Comparison of ENCODE assay signal across 9 cellular contexts in genomic region chr1:110607663-110608230, GRCh38. TPM values are rescaled to one million over a fixed set of nuclear protein-coding genes. Genes with fewer than 3 reads are reported as not detected.
DNase-seq lines count a peak whose midpoint lies in the region; ATAC-seq and TF ChIP-seq lines count a peak whose summit lies in the region.
"Had no signal": no experiment of that assay in that cellular context is flagged by ENCODE, and none has a peak within 500 bp of the region (broad histone marks: within the 10 kb centered on the region; RNA-seq: fewer than 3 reads in every experiment).

No MANE protein-coding gene starts in this region.

- TF ChIP-seq POLR2A in vagina (IDR thresholded peaks at IDR 0.05): no peak

- DNase-seq in heart right ventricle (no peak), Right ventricle myocardium superior (no peak), coronary artery (ENCODE audit: low spot score) (no peak), natural killer cell (no peak), vagina (ENCODE audit: extremely low spot score in 2 of 2) (no peak), putamen (ENCODE audit: low spot score) (no peak), GM23248 (no peak), NCI-H2196 treated with DMSO at 0.1 percent for 48 hours (lab: John Stamatoyannopoulos, UW; ENCODE audit: unreplicated experiment) (no peak)

- H3K4me2 ChIP-seq in GM23248 (ENCODE audit: unreplicated experiment): no peak overlapping the region

- no peaks in the 10 kb centered on the region for H3K9me2 ChIP-seq in GM23248 (ENCODE audit: insufficient read depth)

- no peaks in the 10 kb centered on the region for H3F3A ChIP-seq in GM23248 (ENCODE audit: insufficient read depth)

- no peak for ATAC-seq in heart right ventricle
- no peak for ATAC-seq in Right ventricle myocardium superior (ENCODE audit: poor library complexity)
- no peak for ATAC-seq in natural killer cell

- H3K36me3 ChIP-seq in heart right ventricle (no peaks in the 10 kb centered on the region), vagina (no peaks in the 10 kb centered on the region), GM23248 (ENCODE audit: low read depth) (no peaks in the 10 kb centered on the region)

- H3K36me3 Mint-ChIP-seq in natural killer cell: no peaks in the 10 kb centered on the region

- WGBS in heart right ventricle, 2 donors: 7% methylated on average over 21 of the region's 21 CpGs
- 2 to 4% methylated on average over 21 of the region's 21 CpGs for WGBS in GM23248 (ENCODE audit: low coverage in 1 of 2, low lambda C conversion rate in 2 of 2, missing lambda C conversion rate in 2 of 2), 2 experiments

- no peak for TF ChIP-seq CTCF in heart right ventricle (IDR thresholded peaks at IDR 0.05)
- TF ChIP-seq CTCF in coronary artery (IDR thresholded peaks at IDR 0.05): no peak
- TF ChIP-seq CTCF in natural killer cell (IDR thresholded peaks at IDR 0.05): no peak
- TF ChIP-seq CTCF in vagina (IDR thresholded peaks at IDR 0.05): no peak

- H3K9me3 ChIP-seq in heart right ventricle: no peaks in the 10 kb centered on the region
- H3K9me3 ChIP-seq in vagina: no peaks in the 10 kb centered on the region
- H3K9me3 ChIP-seq in GM23248 (ENCODE audit: low read depth): no peaks in the 10 kb centered on the region

- H3K27ac ChIP-seq in heart right ventricle (no peak overlapping the region), coronary artery (no peak overlapping the region), vagina (no peak overlapping the region), GM23248 (no peak overlapping the region)

- H3K79me2 ChIP-seq in GM23248 (ENCODE audit: insufficient read depth): no peaks in the 10 kb centered on the region

- intact Hi-C loops in heart right ventricle (cut with DNase I) (loop anchor here in 1 of 10 donors (5.0 kb wide), 1 partner anchor 55 kb away; no protein-coding TSS in a partner anchor), Right ventricle myocardium superior (cut with DNase I) (no loop called here), natural killer cell (cut with micrococcal nuclease) (no loop called here), vagina (cut with DNase I) (no loop called here)

- in situ Hi-C loops in GM23248 (cut with MboI): no loop called here

- H3K4me1 Mint-ChIP-seq in natural killer cell: peaks cover 0 to 13% of the 10 kb centered on the region in 2 donors

- no peak overlapping the region for H3K27ac Mint-ChIP-seq in natural killer cell

- H3K4me1 ChIP-seq in heart right ventricle (peaks cover 10 to 34% (median 22%) of the 10 kb centered on the region in 9 donors), vagina (peaks cover 29% of the 10 kb centered on the region), GM23248 (ENCODE audit: insufficient read depth) (0 out of 2 replicates have a peak, but pooled peaks cover 3% of the 10 kb centered on the region)

- peaks cover 55 to 70% of the 10 kb centered on the region in 2 donors for H3K27me3 Mint-ChIP-seq in natural killer cell (ENCODE audit: low read depth in 2 of 2)

- H3K4me3 ChIP-seq in heart right ventricle: peak overlapping the region in 9 of 10 donors; percentile 54 to 68 (median 58)
- H3K4me3 ChIP-seq in coronary artery: peak overlapping the region; percentile 73
- H3K4me3 ChIP-seq in vagina: peak overlapping the region; percentile 48 to 49
- H3K4me3 ChIP-seq in GM23248: no peak overlapping the region

- H3K4me3 Mint-ChIP-seq in natural killer cell: peak overlapping the region; percentile 60

- H2AFZ ChIP-seq in GM23248: no peak overlapping the region

- H4K20me1 ChIP-seq in GM23248 (ENCODE audit: insufficient read depth): no peaks in the 10 kb centered on the region

- H3K27me3 ChIP-seq in heart right ventricle (peaks cover 11 to 94% (median 80%) of the 10 kb centered on the region in 7 donors), vagina (no peaks in the 10 kb centered on the region), GM23248 (replicated peaks; ENCODE audit: insufficient read depth) (peaks cover 59% of the 10 kb centered on the region)

- no peaks in the 10 kb centered on the region for H3K9me3 Mint-ChIP-seq in natural killer cell

- H3K9ac ChIP-seq in GM23248: no peak overlapping the region

RNA-seq across cellular contexts. Expression of gene KCNA2, which starts 1.6 kb away (rescaled TPM):
- total RNA-seq in heart right ventricle (1 to 10 TPM in 3 of 10 donors, under 1 TPM in 7; 0.47 to 1.6 (median 0.80) TPM), Right ventricle myocardium superior (0.70 TPM), natural killer cell (1 to 10 TPM in 1 of 3 donors, under 1 TPM in 2; 0.07 to 2.6 (median 0.26) TPM), vagina (0.74 TPM)
- polyA plus RNA-seq in heart right ventricle (under 1 TPM; 0.04 to 0.29 TPM), GM23248 (2016; fragmentation: Nextera tagmentation; extraction: Ambion mirVana) (not detected in 2 replicates)
- not detected in 2 replicates for total RNA-seq in GM23248 (2014; rRNA removed; shearing (Covaris generic))
- total RNA-seq: myocyte had no signal
